Comparison of ENCODE assay signal across 8 cellular contexts in genomic region chr15:62059108-62059817, GRCh38. TPM values are rescaled to one million over a fixed set of nuclear protein-coding genes. Genes with fewer than 3 reads are reported as not detected.
DNase-seq lines count a peak whose midpoint lies in the region; ATAC-seq and TF ChIP-seq lines count a peak whose summit lies in the region.

No MANE protein-coding gene starts in this region.

- no peak for DNase-seq in AG09309 (ENCODE audit: low read depth)
- peak; percentile 5 for DNase-seq in HS-27A (ENCODE audit: low read depth)
- no peak for DNase-seq in activated naive CD8-positive, alpha-beta T cell treated with anti-CD3 and anti-CD28 coated beads for 36 hours
- DNase-seq in kidney tubule cell (ENCODE audit: low spot score): peak; percentile 18
- no peak for DNase-seq in thyroid gland

- peaks cover 42% of the 10 kb centered on the region for H3K4me1 Mint-ChIP-seq in activated naive CD8-positive, alpha-beta T cell treated with anti-CD3 and anti-CD28 coated beads for 36 hours

- H3K4me3 ChIP-seq in AG09309 (ENCODE audit: control insufficient read depth, low read depth, low read length): peak overlapping the region; percentile 57
- H3K4me3 ChIP-seq in thyroid gland (replicated peaks in 1 of 3): peak overlapping the region; percentile 44 to 93 (median 77)

- peak overlapping the region; percentile 88 for H3K4me3 Mint-ChIP-seq in activated naive CD8-positive, alpha-beta T cell treated with anti-CD3 and anti-CD28 coated beads for 36 hours

- peaks cover 4 to 11% of the 10 kb centered on the region in 2 donors for H3K4me1 ChIP-seq in thyroid gland

- no peaks in the 10 kb centered on the region for H3K27me3 ChIP-seq in thyroid gland

- WGBS in thyroid gland, 2 donors: 6 to 7% methylated on average over 13 of the region's 13 CpGs

- TF ChIP-seq POLR2A in thyroid gland (IDR thresholded peaks at IDR 0.05): no peak

- H3K27ac Mint-ChIP-seq in activated naive CD8-positive, alpha-beta T cell treated with anti-CD3 and anti-CD28 coated beads for 36 hours: peak overlapping the region; percentile 87

- no peaks in the 10 kb centered on the region for H3K9me3 Mint-ChIP-seq in activated naive CD8-positive, alpha-beta T cell treated with anti-CD3 and anti-CD28 coated beads for 36 hours

- no peaks in the 10 kb centered on the region for H3K27me3 Mint-ChIP-seq in activated naive CD8-positive, alpha-beta T cell treated with anti-CD3 and anti-CD28 coated beads for 36 hours

- peak overlapping the region in 2 of 3 donors; percentile 90 to 95 for H3K27ac ChIP-seq in thyroid gland

- peak; percentile 20 for TF ChIP-seq CTCF in AG09309 (IDR thresholded peaks at IDR 0.05; ENCODE audit: control insufficient read depth, insufficient read depth, low read depth, low read length, missing control alignments)
- TF ChIP-seq CTCF in thyroid gland (IDR thresholded peaks at IDR 0.05): no peak

- ATAC-seq in HG03378 (IDR thresholded peaks at IDR 0.05; ENCODE audit: unreplicated experiment) (no peak), GM21528 (IDR thresholded peaks at IDR 0.05; ENCODE audit: low FRiP score, unreplicated experiment) (no peak), HG03159 (IDR thresholded peaks at IDR 0.05; ENCODE audit: unreplicated experiment) (no peak)

- intact Hi-C loops in thyroid gland (cut with DNase I): no loop called here

- peaks cover 7% of the 10 kb centered on the region for H3K36me3 Mint-ChIP-seq in activated naive CD8-positive, alpha-beta T cell treated with anti-CD3 and anti-CD28 coated beads for 36 hours

- H3K36me3 ChIP-seq in thyroid gland: no peaks in the 10 kb centered on the region

- no peaks in the 10 kb centered on the region for H3K9me3 ChIP-seq in thyroid gland

RNA-seq across cellular contexts. Expression of gene VPS13C, which starts 1.0 kb away (rescaled TPM):
- 10 to 100 TPM; 29.8 to 31.5 TPM for total RNA-seq in activated naive CD8-positive, alpha-beta T cell treated with anti-CD3 and anti-CD28 coated beads for 36 hours
- 100 to 1,000 TPM in 3 of 4 donors, 10 to 100 TPM in 1; 99.4 to 159 (median 119) TPM for total RNA-seq in thyroid gland

RNA-seq across cellular contexts. Expression of gene C2CD4A, which starts 7.5 kb away (rescaled TPM):
- under 1 TPM; 0.12 to 0.20 TPM for total RNA-seq in activated naive CD8-positive, alpha-beta T cell treated with anti-CD3 and anti-CD28 coated beads for 36 hours
- under 1 TPM in 3 of 4 donors, not detected in 1; 0.22 to 0.39 (median 0.25) TPM for total RNA-seq in thyroid gland

Comparison
In these comparisons a context has a peak if more than half of its experiments do, and no peak if none do; other contexts are left out.
1. DNase-seq: peak in HS-27A (single experiment) and kidney tubule cell (single experiment); none in AG09309 (single experiment), activated naive CD8-positive, alpha-beta T cell treated with anti-CD3 and anti-CD28 coated beads for 36 hours (single experiment) and thyroid gland (0 of 2).